In the genomic region with DNA sequence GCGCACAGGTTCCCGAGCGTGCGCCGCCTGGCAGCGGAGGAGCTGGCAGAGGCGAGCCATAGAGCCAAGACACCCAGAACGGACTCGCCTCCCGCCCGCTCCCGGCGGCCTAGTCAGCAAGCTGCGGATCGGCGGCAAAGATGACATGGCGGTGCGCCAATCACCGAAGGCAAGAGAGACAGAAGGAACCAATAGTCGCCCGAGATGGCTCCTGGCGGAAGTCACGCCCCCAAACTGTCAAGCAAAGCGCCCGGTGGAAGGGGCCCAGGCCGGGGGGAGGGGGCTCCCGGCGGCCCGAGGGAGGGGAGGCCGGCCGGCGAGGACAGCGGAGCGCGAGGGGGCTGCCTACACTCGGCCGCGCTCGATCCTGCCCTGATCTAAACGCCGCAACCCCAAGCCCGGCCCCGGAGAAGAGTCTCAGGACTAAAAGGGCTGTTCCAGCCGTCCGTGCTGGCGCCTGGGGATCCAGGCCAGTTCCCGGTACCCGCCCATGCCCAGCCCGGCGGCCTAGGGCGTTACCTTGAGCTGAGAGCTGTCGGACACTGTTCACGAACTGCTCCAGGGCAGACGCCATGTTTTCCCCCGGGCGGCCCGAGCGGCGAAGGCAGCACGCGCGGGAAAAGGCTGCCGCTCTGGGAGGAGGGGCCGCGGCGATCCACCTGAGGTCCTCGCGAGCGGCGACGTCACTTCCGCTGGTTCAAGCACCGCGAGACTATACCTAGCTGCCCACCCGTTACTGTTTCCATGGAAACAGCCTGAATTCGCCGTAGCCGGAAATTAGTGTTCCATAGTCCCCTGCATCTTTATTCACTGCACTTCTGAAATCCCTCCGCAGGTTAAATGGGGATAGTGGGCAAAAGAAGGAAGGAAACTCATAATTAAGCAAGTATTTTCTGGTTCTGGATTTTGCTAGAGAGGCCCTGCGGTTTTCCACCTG, we compare ENCODE assay signal across 1 cellular context.
TF ChIP-seq lines count a peak whose summit lies in the region.

Gene COPS3, minus strand, starts transcription at position 634 of the 937 bp plus-strand sequence. Its CDS starts 60 bp downstream, at position 574.

TF ChIP-seq in K562, 482 proteins besides CTCF, POLR2A, EP300 and RAD21 (continued from another document and continues in another):
- TF ChIP-seq ZNF655 (CRISPR knock-in tag; IDR thresholded peaks at IDR 0.05) (no peak), SMAD3 (CRISPR knock-in tag; conservative IDR thresholded peaks at IDR 0.05) (no peak), TAF9B (IDR thresholded peaks at IDR 0.05; ENCODE audit: partially characterized antibody) (peak; percentile 63), SMAD1 (IDR thresholded peaks at IDR 0.05; ENCODE audit: low read depth, low read length, partially characterized antibody) (no peak), ZBTB49 (CRISPR knock-in tag; IDR thresholded peaks at IDR 0.05; ENCODE audit: borderline replicate concordance) (no peak), EP400 (IDR thresholded peaks at IDR 0.05) (peak; percentile 89), PHB2 (IDR thresholded peaks at IDR 0.05; ENCODE audit: low read depth) (no peak), MCM3 (IDR thresholded peaks at IDR 0.05) (no peak), SMARCC2 (IDR thresholded peaks at IDR 0.05; ENCODE audit: low read depth) (no peak), CREM (IDR thresholded peaks at IDR 0.05; ENCODE audit: low read depth) (peak; percentile 95), HNRNPL (IDR thresholded peaks at IDR 0.05; ENCODE audit: low read depth, low read length) (no peak), ZBTB34 (CRISPR knock-in tag; IDR thresholded peaks at IDR 0.05) (no peak), MNT (conservative IDR thresholded peaks at IDR 0.05) (peak; percentile 86 to 91), CHCHD3 (CRISPR knock-in tag; IDR thresholded peaks at IDR 0.05) (no peak), ZNF239 (CRISPR knock-in tag; IDR thresholded peaks at IDR 0.05) (no peak), RAD51 (IDR thresholded peaks at IDR 0.05; ENCODE audit: borderline replicate concordance, low read depth) (no peak), ARID1B (IDR thresholded peaks at IDR 0.05) (no peak), ZNF398 (CRISPR knock-in tag; IDR thresholded peaks at IDR 0.05) (no peak), TFAM (CRISPR knock-in tag; conservative IDR thresholded peaks at IDR 0.05) (no peak), SAFB (IDR thresholded peaks at IDR 0.05; ENCODE audit: borderline replicate concordance, low read depth, low read length) (no peak), BRD4 (IDR thresholded peaks at IDR 0.05) (no peak), MITF (IDR thresholded peaks at IDR 0.05) (no peak), IRF2 (CRISPR knock-in tag; IDR thresholded peaks at IDR 0.05) (no peak), SETDB1 (IDR thresholded peaks at IDR 0.05; ENCODE audit: low read length) (no peak), WHSC1 (IDR thresholded peaks at IDR 0.05; ENCODE audit: low read length) (no peak), ID3 (CRISPR knock-in tag; IDR thresholded peaks at IDR 0.05) (no peak), ID3 (tag; IDR thresholded peaks at IDR 0.05) (peak; percentile 55; the same call in 1 of the 2 replicates), IRF9 (tag; IDR thresholded peaks at IDR 0.05) (no peak), ZNF436 (CRISPR knock-in tag; IDR thresholded peaks at IDR 0.05) (no peak), NUFIP1 (IDR thresholded peaks at IDR 0.05; ENCODE audit: partially characterized antibody) (no peak), ESRRA (IDR thresholded peaks at IDR 0.05; ENCODE audit: borderline replicate concordance, low read depth) (no peak), ZNF740 (CRISPR knock-in tag; IDR thresholded peaks at IDR 0.05) (no peak), ZNF740 (tag; IDR thresholded peaks at IDR 0.05) (no peak), C11orf30 (IDR thresholded peaks at IDR 0.05; ENCODE audit: low read depth) (peak; percentile 89), CTBP1 (IDR thresholded peaks at IDR 0.05; ENCODE audit: borderline replicate concordance) (0 out of 2 replicates have a peak, but pooled peaks have one; percentile 24), MAFF (IDR thresholded peaks at IDR 0.05; ENCODE audit: low read length) (peak; percentile 5; the same call in 1 of the 2 replicates), RBM17 (IDR thresholded peaks at IDR 0.05; ENCODE audit: borderline replicate concordance, low read depth, low read length) (no peak), TAF7 (tag; IDR thresholded peaks at IDR 0.05) (peak; percentile 48; the same call in 1 of the 2 replicates), ZNF668 (CRISPR knock-in tag; IDR thresholded peaks at IDR 0.05) (no peak), ATF3 (IDR thresholded peaks at IDR 0.05) (no peak), ATF3 (CRISPR knock-in tag; conservative IDR thresholded peaks at IDR 0.05) (no peak), PML (IDR thresholded peaks at IDR 0.05; ENCODE audit: low read length) (no peak), HNRNPK (IDR thresholded peaks at IDR 0.05; ENCODE audit: low read depth, low read length, poor library complexity, severe bottlenecking) (no peak), ZNF644 (tag; IDR thresholded peaks at IDR 0.05; ENCODE audit: low read depth) (no peak), EGR1 (conservative IDR thresholded peaks at IDR 0.05) (peak; percentile 15; the same call in 1 of the 2 replicates), HDAC8 (tag; IDR thresholded peaks at IDR 0.05) (no peak)
- TF ChIP-seq, protein P1, sequence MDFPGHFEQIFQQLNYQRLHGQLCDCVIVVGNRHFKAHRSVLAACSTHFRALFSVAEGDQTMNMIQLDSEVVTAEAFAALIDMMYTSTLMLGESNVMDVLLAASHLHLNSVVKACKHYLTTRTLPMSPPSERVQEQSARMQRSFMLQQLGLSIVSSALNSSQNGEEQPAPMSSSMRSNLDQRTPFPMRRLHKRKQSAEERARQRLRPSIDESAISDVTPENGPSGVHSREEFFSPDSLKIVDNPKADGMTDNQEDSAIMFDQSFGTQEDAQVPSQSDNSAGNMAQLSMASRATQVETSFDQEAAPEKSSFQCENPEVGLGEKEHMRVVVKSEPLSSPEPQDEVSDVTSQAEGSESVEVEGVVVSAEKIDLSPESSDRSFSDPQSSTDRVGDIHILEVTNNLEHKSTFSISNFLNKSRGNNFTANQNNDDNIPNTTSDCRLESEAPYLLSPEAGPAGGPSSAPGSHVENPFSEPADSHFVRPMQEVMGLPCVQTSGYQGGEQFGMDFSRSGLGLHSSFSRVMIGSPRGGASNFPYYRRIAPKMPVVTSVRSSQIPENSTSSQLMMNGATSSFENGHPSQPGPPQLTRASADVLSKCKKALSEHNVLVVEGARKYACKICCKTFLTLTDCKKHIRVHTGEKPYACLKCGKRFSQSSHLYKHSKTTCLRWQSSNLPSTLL (IDR thresholded peaks at IDR 0.05) = no peak
